Comparison of ENCODE assay signal across 1 cellular context in the genomic region with DNA sequence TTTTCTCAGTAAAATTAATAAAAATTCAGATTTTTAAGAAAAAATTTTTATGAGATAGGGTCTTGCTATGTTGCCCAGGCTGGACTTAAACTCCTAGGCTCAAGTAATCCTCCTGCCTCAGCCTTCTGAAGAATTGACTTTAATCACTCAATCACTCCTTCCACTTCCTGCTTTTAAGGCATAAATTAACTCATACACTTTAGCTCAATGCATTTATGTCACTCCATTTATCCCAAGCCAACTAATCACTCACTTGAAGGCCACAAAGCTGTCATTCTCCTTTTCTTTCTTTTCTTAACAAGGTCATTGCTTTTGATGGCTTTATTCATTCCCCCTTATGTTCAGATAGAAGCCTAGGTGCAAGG.
A peak's percentile ranks its signal among the peaks of the same experiment; 100 is the strongest.
TF ChIP-seq lines count a peak whose summit lies in the region.

No MANE protein-coding gene starts in this region.

TF ChIP-seq in K562, 482 proteins besides CTCF, POLR2A, EP300 and RAD21:
- TF ChIP-seq SMARCA5 (IDR thresholded peaks at IDR 0.05) (0 out of 2 replicates have a peak, but pooled peaks have one; percentile 45), ZNF121 (CRISPR knock-in tag; conservative IDR thresholded peaks at IDR 0.05) (peak; percentile 97), HDAC2 (IDR thresholded peaks at IDR 0.05) (0 out of 2 replicates have a peak, but pooled peaks have one; percentile 46), ZNF24 (IDR thresholded peaks at IDR 0.05) (peak; percentile 82; the same call in 1 of the 2 replicates), SIN3B (IDR thresholded peaks at IDR 0.05; ENCODE audit: low read depth) (no peak), ELF1 (tag; IDR thresholded peaks at IDR 0.05) (peak; percentile 68; the same call in 1 of the 2 replicates), SPI1 (IDR thresholded peaks at IDR 0.05; ENCODE audit: borderline replicate concordance, low read depth, low read length) (peak; percentile 56; the same call in 1 of the 2 replicates), ELF4 (CRISPR knock-in tag; IDR thresholded peaks at IDR 0.05) (0 out of 2 replicates have a peak, but pooled peaks have one; percentile 37), ZNF212 (CRISPR knock-in tag; IDR thresholded peaks at IDR 0.05) (no peak), FOXK1 (CRISPR knock-in tag; IDR thresholded peaks at IDR 0.05; ENCODE audit: borderline replicate concordance) (no peak), KDM1A (IDR thresholded peaks at IDR 0.05) (peak in 1 of 2 experiments; percentile 19; a peak in 1 of 4 replicates), HDGF (IDR thresholded peaks at IDR 0.05) (peak; percentile 61; the same call in 1 of the 2 replicates), JUN (IDR thresholded peaks at IDR 0.05; ENCODE audit: borderline replicate concordance, low read depth, low read length) (no peak), JUN (CRISPR knock-in tag; IDR thresholded peaks at IDR 0.05; ENCODE audit: borderline replicate concordance) (no peak), DPF2 (IDR thresholded peaks at IDR 0.05) (0 out of 2 replicates have a peak, but pooled peaks have one; percentile 19), NBN (IDR thresholded peaks at IDR 0.05; ENCODE audit: low read depth) (peak; percentile 67; the same call in 1 of the 2 replicates), MEIS2 (IDR thresholded peaks at IDR 0.05; ENCODE audit: partially characterized antibody) (peak; percentile 77), RBM25 (IDR thresholded peaks at IDR 0.05; ENCODE audit: low read depth, low read length, severe bottlenecking) (peak; percentile 92), ARNT (IDR thresholded peaks at IDR 0.05) (0 out of 4 replicates have a peak, but pooled peaks of 1 of the 2 experiments have one; percentile 58), EP400 (IDR thresholded peaks at IDR 0.05) (no peak)
- TF ChIP-seq, protein P1, sequence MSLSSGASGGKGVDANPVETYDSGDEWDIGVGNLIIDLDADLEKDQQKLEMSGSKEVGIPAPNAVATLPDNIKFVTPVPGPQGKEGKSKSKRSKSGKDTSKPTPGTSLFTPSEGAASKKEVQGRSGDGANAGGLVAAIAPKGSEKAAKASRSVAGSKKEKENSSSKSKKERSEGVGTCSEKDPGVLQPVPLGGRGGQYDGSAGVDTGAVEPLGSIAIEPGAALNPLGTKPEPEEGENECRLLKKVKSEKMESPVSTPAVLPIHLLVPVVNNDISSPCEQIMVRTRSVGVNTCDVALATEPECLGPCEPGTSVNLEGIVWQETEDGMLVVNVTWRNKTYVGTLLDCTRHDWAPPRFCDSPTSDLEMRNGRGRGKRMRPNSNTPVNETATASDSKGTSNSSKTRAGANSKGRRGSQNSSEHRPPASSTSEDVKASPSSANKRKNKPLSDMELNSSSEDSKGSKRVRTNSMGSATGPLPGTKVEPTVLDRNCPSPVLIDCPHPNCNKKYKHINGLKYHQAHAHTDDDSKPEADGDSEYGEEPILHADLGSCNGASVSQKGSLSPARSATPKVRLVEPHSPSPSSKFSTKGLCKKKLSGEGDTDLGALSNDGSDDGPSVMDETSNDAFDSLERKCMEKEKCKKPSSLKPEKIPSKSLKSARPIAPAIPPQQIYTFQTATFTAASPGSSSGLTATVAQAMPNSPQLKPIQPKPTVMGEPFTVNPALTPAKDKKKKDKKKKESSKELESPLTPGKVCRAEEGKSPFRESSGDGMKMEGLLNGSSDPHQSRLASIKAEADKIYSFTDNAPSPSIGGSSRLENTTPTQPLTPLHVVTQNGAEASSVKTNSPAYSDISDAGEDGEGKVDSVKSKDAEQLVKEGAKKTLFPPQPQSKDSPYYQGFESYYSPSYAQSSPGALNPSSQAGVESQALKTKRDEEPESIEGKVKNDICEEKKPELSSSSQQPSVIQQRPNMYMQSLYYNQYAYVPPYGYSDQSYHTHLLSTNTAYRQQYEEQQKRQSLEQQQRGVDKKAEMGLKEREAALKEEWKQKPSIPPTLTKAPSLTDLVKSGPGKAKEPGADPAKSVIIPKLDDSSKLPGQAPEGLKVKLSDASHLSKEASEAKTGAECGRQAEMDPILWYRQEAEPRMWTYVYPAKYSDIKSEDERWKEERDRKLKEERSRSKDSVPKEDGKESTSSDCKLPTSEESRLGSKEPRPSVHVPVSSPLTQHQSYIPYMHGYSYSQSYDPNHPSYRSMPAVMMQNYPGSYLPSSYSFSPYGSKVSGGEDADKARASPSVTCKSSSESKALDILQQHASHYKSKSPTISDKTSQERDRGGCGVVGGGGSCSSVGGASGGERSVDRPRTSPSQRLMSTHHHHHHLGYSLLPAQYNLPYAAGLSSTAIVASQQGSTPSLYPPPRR (CRISPR knock-in tag; IDR thresholded peaks at IDR 0.05; ENCODE audit: borderline replicate concordance) = 0 out of 2 replicates have a peak, but pooled peaks have one; percentile 32
- TF ChIP-seq, protein P2, sequence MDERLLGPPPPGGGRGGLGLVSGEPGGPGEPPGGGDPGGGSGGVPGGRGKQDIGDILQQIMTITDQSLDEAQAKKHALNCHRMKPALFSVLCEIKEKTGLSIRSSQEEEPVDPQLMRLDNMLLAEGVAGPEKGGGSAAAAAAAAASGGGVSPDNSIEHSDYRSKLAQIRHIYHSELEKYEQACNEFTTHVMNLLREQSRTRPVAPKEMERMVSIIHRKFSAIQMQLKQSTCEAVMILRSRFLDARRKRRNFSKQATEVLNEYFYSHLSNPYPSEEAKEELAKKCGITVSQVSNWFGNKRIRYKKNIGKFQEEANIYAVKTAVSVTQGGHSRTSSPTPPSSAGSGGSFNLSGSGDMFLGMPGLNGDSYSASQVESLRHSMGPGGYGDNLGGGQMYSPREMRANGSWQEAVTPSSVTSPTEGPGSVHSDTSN (CRISPR knock-in tag; IDR thresholded peaks at IDR 0.05; ENCODE audit: low read depth) = no peak
- TF ChIP-seq, protein P2 (tag; conservative IDR thresholded peaks at IDR 0.05; ENCODE audit: low read depth) = peak; percentile 67
- TF ChIP-seq, protein P3, sequence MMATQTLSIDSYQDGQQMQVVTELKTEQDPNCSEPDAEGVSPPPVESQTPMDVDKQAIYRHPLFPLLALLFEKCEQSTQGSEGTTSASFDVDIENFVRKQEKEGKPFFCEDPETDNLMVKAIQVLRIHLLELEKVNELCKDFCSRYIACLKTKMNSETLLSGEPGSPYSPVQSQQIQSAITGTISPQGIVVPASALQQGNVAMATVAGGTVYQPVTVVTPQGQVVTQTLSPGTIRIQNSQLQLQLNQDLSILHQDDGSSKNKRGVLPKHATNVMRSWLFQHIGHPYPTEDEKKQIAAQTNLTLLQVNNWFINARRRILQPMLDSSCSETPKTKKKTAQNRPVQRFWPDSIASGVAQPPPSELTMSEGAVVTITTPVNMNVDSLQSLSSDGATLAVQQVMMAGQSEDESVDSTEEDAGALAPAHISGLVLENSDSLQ (IDR thresholded peaks at IDR 0.05) = peak; percentile 64
- TF ChIP-seq, protein P4, sequence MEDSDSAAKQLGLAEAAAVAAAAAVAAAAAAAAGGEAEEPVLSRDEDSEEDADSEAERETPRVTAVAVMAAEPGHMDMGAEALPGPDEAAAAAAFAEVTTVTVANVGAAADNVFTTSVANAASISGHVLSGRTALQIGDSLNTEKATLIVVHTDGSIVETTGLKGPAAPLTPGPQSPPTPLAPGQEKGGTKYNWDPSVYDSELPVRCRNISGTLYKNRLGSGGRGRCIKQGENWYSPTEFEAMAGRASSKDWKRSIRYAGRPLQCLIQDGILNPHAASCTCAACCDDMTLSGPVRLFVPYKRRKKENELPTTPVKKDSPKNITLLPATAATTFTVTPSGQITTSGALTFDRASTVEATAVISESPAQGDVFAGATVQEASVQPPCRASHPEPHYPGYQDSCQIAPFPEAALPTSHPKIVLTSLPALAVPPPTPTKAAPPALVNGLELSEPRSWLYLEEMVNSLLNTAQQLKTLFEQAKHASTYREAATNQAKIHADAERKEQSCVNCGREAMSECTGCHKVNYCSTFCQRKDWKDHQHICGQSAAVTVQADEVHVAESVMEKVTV (CRISPR knock-in tag; IDR thresholded peaks at IDR 0.05) = 0 out of 2 replicates have a peak, but pooled peaks have one; percentile 14
- TF ChIP-seq, protein P5, sequence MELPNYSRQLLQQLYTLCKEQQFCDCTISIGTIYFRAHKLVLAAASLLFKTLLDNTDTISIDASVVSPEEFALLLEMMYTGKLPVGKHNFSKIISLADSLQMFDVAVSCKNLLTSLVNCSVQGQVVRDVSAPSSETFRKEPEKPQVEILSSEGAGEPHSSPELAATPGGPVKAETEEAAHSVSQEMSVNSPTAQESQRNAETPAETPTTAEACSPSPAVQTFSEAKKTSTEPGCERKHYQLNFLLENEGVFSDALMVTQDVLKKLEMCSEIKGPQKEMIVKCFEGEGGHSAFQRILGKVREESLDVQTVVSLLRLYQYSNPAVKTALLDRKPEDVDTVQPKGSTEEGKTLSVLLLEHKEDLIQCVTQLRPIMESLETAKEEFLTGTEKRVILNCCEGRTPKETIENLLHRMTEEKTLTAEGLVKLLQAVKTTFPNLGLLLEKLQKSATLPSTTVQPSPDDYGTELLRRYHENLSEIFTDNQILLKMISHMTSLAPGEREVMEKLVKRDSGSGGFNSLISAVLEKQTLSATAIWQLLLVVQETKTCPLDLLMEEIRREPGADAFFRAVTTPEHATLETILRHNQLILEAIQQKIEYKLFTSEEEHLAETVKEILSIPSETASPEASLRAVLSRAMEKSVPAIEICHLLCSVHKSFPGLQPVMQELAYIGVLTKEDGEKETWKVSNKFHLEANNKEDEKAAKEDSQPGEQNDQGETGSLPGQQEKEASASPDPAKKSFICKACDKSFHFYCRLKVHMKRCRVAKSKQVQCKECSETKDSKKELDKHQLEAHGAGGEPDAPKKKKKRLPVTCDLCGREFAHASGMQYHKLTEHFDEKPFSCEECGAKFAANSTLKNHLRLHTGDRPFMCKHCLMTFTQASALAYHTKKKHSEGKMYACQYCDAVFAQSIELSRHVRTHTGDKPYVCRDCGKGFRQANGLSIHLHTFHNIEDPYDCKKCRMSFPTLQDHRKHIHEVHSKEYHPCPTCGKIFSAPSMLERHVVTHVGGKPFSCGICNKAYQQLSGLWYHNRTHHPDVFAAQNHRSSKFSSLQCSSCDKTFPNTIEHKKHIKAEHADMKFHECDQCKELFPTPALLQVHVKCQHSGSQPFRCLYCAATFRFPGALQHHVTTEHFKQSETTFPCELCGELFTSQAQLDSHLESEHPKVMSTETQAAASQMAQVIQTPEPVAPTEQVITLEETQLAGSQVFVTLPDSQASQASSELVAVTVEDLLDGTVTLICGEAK (IDR thresholded peaks at IDR 0.05) = peak; percentile 11; the same call in 1 of the 2 replicates
- TF ChIP-seq, protein P5 (CRISPR knock-in tag; IDR thresholded peaks at IDR 0.05) = no peak
